In the genomic region with DNA sequence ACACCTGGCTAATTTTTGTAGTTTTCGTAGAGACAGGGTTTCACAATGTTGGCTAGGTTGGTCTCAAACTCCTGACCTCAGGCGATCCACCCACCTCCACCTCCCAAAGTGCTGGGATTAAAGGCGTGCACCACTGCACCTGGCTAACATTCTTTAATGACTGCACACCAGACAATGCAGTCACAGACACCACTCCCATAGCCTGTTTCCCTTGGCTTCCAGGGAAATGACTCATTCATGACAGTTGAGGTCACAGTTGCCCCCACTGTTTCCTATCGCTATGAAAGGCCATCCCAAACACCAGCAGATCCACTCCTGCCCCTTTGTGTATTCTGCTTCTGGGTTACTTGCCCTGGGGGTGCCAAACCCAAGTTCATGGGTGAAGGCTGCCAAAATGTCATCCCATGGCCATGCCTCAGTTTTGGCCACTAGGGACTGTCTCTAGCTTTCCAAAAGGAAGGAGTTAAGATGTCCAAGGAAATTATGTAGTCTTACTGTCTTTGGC, we compare ENCODE assay signal across 11 cellular contexts. TPM values are rescaled to one million over a fixed set of nuclear protein-coding genes. Genes with fewer than 3 reads are reported as not detected.
DNase-seq lines count a peak whose midpoint lies in the region; ATAC-seq and TF ChIP-seq lines count a peak whose summit lies in the region.
"Had no signal": no experiment of that assay in that cellular context is flagged by ENCODE, and none has a peak within 500 bp of the region (broad histone marks: within the 10 kb centered on the region; RNA-seq: fewer than 3 reads in every experiment).

No MANE protein-coding gene starts in this region.

- no peak overlapping the region for H3K9ac ChIP-seq in SK-N-SH
- H3K9ac ChIP-seq in skeletal muscle tissue (ENCODE audit: low read depth in 1 of 3, low read length in 3 of 3): no peak overlapping the region

- H3K4me1 ChIP-seq in SK-N-SH (ENCODE audit: control insufficient read depth in 1 of 2, insufficient read depth in 2 of 2, low read depth in 1 of 2, low read length in 1 of 2): peaks cover 0 to 5% of the 10 kb centered on the region in 2 experiments; a peak in 2 of 4 replicates
- peaks cover 44% of the 10 kb centered on the region for H3K4me1 ChIP-seq in PC-9 (replicated peaks; ENCODE audit: insufficient read depth)
- peaks cover 0 to 30% (median 23%) of the 10 kb centered on the region in 3 donors for H3K4me1 ChIP-seq in skeletal muscle tissue (ENCODE audit: control insufficient read depth in 3 of 3, insufficient read depth in 3 of 3, low read length in 3 of 3)

- POLR2A ChIA-PET in SK-N-SH (lab: Yijun Ruan, JAX): no interaction called here
- POLR2A ChIA-PET in PC-9 (lab: Charles Lee; ENCODE audit: unreplicated experiment): interaction anchor here (0.5 to 0.7 kb wide), 3 partner anchors 12 to 1672 kb away, joined by 3 to 11 read pairs (median 7); no protein-coding TSS in a partner anchor

- H3K4me3 ChIP-seq in SK-N-SH (ENCODE audit: low read depth in 2 of 2, low read length in 1 of 2): no peak overlapping the region
- peak overlapping the region; percentile 20; the same call in 1 of the 2 replicates for H3K4me3 ChIP-seq in PC-9
- no peak overlapping the region for H3K4me3 ChIP-seq in epithelial cell of proximal tubule (ENCODE audit: low read depth, low read length)
- H3K4me3 ChIP-seq in skeletal muscle tissue (ENCODE audit: low read length in 3 of 3): peak overlapping the region in 1 of 3 donors; percentile 14

- H3K4me2 ChIP-seq in SK-N-SH (peak overlapping the region; percentile 32; the same call in 1 of the 2 replicates), PC-9 (peak overlapping the region; percentile 75)

- whole genome bisulfite sequencing in SK-N-SH (ENCODE audit: low lambda C conversion rate): 39% methylated on average over 4 of the region's 4 CpGs

- H2AFZ ChIP-seq in SK-N-SH (ENCODE audit: low read depth) (peak overlapping the region; percentile 17; the same call in 1 of the 2 replicates), PC-9 (no peak overlapping the region)

- DNase-seq in SK-N-SH (no peak), PC-9 (peak; percentile 89 to 97), epithelial cell of proximal tubule (ENCODE audit: low read depth) (peak; percentile 80)
- DNase-seq: 8988T; activated naive CD8-positive, alpha-beta T cell treated with anti-CD3 and anti-CD28 coated beads, Interleukin-2, amount 10 ng/mL, durations not matched to agents 7 days and 5 days; left cardiac atrium had no signal

- TF ChIP-seq EP300 in SK-N-SH (IDR thresholded peaks at IDR 0.05; ENCODE audit: borderline replicate concordance in 1 of 2, low read depth in 1 of 2, low read length in 1 of 2): no peak

- H3K9me3 ChIP-seq in SK-N-SH (no peaks in the 10 kb centered on the region), PC-9 (ENCODE audit: insufficient read depth, low read depth) (no peaks in the 10 kb centered on the region), skeletal muscle tissue (ENCODE audit: control insufficient read depth in 3 of 3, low read length in 3 of 3) (no peaks in the 10 kb centered on the region)

- peak overlapping the region in 1 of 2 experiments; percentile 41; a peak in 1 of 4 replicates for H3K27ac ChIP-seq in SK-N-SH (ENCODE audit: low read depth in 2 of 2, low read length in 1 of 2)
- H3K27ac ChIP-seq in PC-9: peak overlapping the region; percentile 97
- peak overlapping the region; percentile 49 for H3K27ac ChIP-seq in skeletal muscle tissue (ENCODE audit: low read depth, low read length)

- peaks cover 0 to 3% of the 10 kb centered on the region in 2 experiments for H3K36me3 ChIP-seq in SK-N-SH (replicated peaks in 1 of 2; ENCODE audit: control insufficient read depth in 1 of 2, insufficient read depth in 2 of 2, low read length in 1 of 2)
- no peaks in the 10 kb centered on the region for H3K36me3 ChIP-seq in PC-9 (ENCODE audit: low read depth)
- peaks cover 2 to 8% (median 3%) of the 10 kb centered on the region in 3 donors for H3K36me3 ChIP-seq in skeletal muscle tissue (ENCODE audit: control insufficient read depth in 3 of 3, insufficient read depth in 3 of 3, low read length in 3 of 3)

- CTCF ChIA-PET in SK-N-SH (lab: Yijun Ruan, JAX) (no interaction called here), PC-9 (lab: Charles Lee) (interaction anchor here (1.1 kb wide), 1 partner anchor 86 kb away, joined by 3 read pairs; no protein-coding TSS in a partner anchor)

- no peaks in the 10 kb centered on the region for H3K79me2 ChIP-seq in SK-N-SH (ENCODE audit: insufficient read depth)
- peaks cover 17% of the 10 kb centered on the region for H3K79me2 ChIP-seq in PC-9 (ENCODE audit: low read depth)

- ATAC-seq in SK-N-SH treated with all-trans-retinoic acid at 6 μM for 48 hours: no peak
- ATAC-seq in HG03045 (IDR thresholded peaks at IDR 0.05; ENCODE audit: unreplicated experiment): no peak
- ATAC-seq in HG03196 (IDR thresholded peaks at IDR 0.05; ENCODE audit: unreplicated experiment): no peak
- ATAC-seq in HG03095 (IDR thresholded peaks at IDR 0.05; ENCODE audit: unreplicated experiment): no peak

- no peak for TF ChIP-seq RAD21 in SK-N-SH (IDR thresholded peaks at IDR 0.05; ENCODE audit: low read length)

- BruUV-seq in PC-9 (replicated peaks; lab: Mats Ljungman, UMichigan): no TSS peak

- peaks cover 18% of the 10 kb centered on the region for H3F3A ChIP-seq in SK-N-SH (replicated peaks; ENCODE audit: insufficient read depth)
- peaks cover 47% of the 10 kb centered on the region for H3F3A ChIP-seq in PC-9 (ENCODE audit: insufficient read depth, low read depth)

- H4K20me1 ChIP-seq in SK-N-SH (ENCODE audit: insufficient read depth) (no peaks in the 10 kb centered on the region), PC-9 (ENCODE audit: insufficient read depth) (no peaks in the 10 kb centered on the region)

- peak; percentile 35 for TF ChIP-seq CTCF in SK-N-SH (IDR thresholded peaks at IDR 0.05)
- TF ChIP-seq CTCF in PC-9 (conservative IDR thresholded peaks at IDR 0.05): peak; percentile 57; the same call in 1 of the 2 replicates
- TF ChIP-seq CTCF in epithelial cell of proximal tubule (conservative IDR thresholded peaks at IDR 0.05; ENCODE audit: low read depth, low read length): peak; percentile 43

- no peaks in the 10 kb centered on the region; the same call in 1 of the 2 replicates for H3K27me3 ChIP-seq in SK-N-SH (ENCODE audit: insufficient read depth)
- no peaks in the 10 kb centered on the region for H3K27me3 ChIP-seq in PC-9 (ENCODE audit: insufficient read depth, low read depth)
- no peaks in the 10 kb centered on the region for H3K27me3 ChIP-seq in skeletal muscle tissue (ENCODE audit: control insufficient read depth in 3 of 3, insufficient read depth in 3 of 3, low read length in 3 of 3)

- H3K9me2 ChIP-seq in SK-N-SH: no peaks in the 10 kb centered on the region
- no peaks in the 10 kb centered on the region for H3K9me2 ChIP-seq in PC-9 (ENCODE audit: insufficient read depth)

- intact Hi-C loops in PC-9 (cut with micrococcal nuclease; ENCODE audit: unreplicated experiment): loop anchor here (1.0 to 5.0 kb wide), 6 partner anchors 9 to 1948 kb away; a partner anchor contains a TSS

TF ChIP-seq in SK-N-SH, 30 proteins besides CTCF, POLR2A, EP300 and RAD21 (continues in another document):
- no peak for TF ChIP-seq FOXM1 (IDR thresholded peaks at IDR 0.05; ENCODE audit: low read depth)
- TF ChIP-seq TCF12 (IDR thresholded peaks at IDR 0.05): peak; percentile 54
- peak; percentile 63; the same call in 1 of the 2 replicates for TF ChIP-seq FOSL2 (IDR thresholded peaks at IDR 0.05; ENCODE audit: borderline replicate concordance, low read depth)
- TF ChIP-seq, protein P1, sequence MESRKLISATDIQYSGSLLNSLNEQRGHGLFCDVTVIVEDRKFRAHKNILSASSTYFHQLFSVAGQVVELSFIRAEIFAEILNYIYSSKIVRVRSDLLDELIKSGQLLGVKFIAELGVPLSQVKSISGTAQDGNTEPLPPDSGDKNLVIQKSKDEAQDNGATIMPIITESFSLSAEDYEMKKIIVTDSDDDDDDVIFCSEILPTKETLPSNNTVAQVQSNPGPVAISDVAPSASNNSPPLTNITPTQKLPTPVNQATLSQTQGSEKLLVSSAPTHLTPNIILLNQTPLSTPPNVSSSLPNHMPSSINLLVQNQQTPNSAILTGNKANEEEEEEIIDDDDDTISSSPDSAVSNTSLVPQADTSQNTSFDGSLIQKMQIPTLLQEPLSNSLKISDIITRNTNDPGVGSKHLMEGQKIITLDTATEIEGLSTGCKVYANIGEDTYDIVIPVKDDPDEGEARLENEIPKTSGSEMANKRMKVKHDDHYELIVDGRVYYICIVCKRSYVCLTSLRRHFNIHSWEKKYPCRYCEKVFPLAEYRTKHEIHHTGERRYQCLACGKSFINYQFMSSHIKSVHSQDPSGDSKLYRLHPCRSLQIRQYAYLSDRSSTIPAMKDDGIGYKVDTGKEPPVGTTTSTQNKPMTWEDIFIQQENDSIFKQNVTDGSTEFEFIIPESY (IDR thresholded peaks at IDR 0.05; ENCODE audit: borderline replicate concordance, low read depth): no peak

TF ChIP-seq in SK-N-SH treated with all-trans-retinoic acid at 6 μM for 48 hours, 23 proteins besides CTCF, POLR2A, EP300 and RAD21 (continues in another document):
- TF ChIP-seq ARNTL (CRISPR knock-in tag; IDR thresholded peaks at IDR 0.05; ENCODE audit: borderline replicate concordance, low read depth): no peak
- TF ChIP-seq RARB (CRISPR knock-in tag; IDR thresholded peaks at IDR 0.05): no peak

RNA-seq across cellular contexts. Expression of a gene that starts 8.7 kb away (rescaled TPM):
- 45.1 and 52.4 TPM in 2 replicates for polyA plus RNA-seq in SK-N-SH (2012; rRNA removed)
- polyA plus RNA-seq in SK-N-SH (2012; cell fraction: cytosol; rRNA removed): 45.4 and 60.4 TPM in 2 replicates
- 46.7 and 51.7 TPM in 2 replicates for polyA plus RNA-seq in SK-N-SH (2012; cell fraction: nucleus; rRNA removed)
- total RNA-seq in PC-9 (2021) (68.0 and 73.6 TPM in 2 replicates), epithelial cell of proximal tubule (37.7 and 69.8 TPM in 2 replicates), skeletal muscle tissue (29.2 TPM)

RNA-seq across cellular contexts. Expression of a gene that starts 48.2 kb away (rescaled TPM):
- 13.2 and 16.7 TPM in 2 replicates for polyA plus RNA-seq in SK-N-SH (2012; rRNA removed)
- 10.7 and 13.4 TPM in 2 replicates for polyA plus RNA-seq in SK-N-SH (2012; cell fraction: cytosol; rRNA removed)
- polyA plus RNA-seq in SK-N-SH (2012; cell fraction: nucleus; rRNA removed): 30.3 and 36.3 TPM in 2 replicates
- 40.7 and 54.9 TPM in 2 replicates for total RNA-seq in PC-9 (2021)
- total RNA-seq in epithelial cell of proximal tubule: 15.2 and 32.5 TPM in 2 replicates
- total RNA-seq in skeletal muscle tissue: 20.9 TPM
